ENCODE assay signal across 2 cellular contexts in the genomic region with DNA sequence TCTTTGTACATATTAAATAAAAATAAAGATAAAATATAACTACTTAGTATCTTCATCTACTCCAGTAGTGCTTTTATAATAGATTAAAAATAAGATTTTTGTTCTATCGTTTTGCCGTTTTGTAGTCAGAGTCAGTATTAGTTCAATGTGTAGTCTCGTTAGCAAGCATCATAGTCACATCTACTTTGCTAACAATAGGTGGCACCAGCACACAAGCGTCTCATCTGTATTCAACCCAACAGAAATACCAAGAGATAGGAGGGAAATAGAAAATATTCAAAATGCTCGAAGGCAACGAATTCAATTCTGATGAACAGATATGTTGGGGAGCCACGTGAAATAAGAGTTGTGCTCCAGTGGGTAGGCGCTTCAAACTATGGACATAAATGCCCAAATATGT.
TF ChIP-seq lines count a peak whose summit lies in the region.

No MANE protein-coding gene starts in this region.

TF ChIP-seq in A549, 52 proteins besides CTCF, POLR2A, EP300 and RAD21:
- TF ChIP-seq HEYL (CRISPR knock-in tag; IDR thresholded peaks at IDR 0.05), result no peak
- no peak for TF ChIP-seq NFE2L2 (conservative IDR thresholded peaks at IDR 0.05; ENCODE audit: low read length)
- TF ChIP-seq, protein P1, sequence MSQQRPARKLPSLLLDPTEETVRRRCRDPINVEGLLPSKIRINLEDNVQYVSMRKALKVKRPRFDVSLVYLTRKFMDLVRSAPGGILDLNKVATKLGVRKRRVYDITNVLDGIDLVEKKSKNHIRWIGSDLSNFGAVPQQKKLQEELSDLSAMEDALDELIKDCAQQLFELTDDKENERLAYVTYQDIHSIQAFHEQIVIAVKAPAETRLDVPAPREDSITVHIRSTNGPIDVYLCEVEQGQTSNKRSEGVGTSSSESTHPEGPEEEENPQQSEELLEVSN (IDR thresholded peaks at IDR 0.05; ENCODE audit: borderline replicate concordance, low read depth), result peak; percentile 24; the same call in 1 of the 2 replicates
- TF ChIP-seq NR3C1 (IDR thresholded peaks at IDR 0.05), result no peak
- TF ChIP-seq EHMT2 (IDR thresholded peaks at IDR 0.05; ENCODE audit: low read depth), result no peak
- TF ChIP-seq SMC3 (IDR thresholded peaks at IDR 0.05), result peak; percentile 50

TF ChIP-seq in HepG2, 621 proteins besides CTCF, POLR2A, EP300 and RAD21:
- TF ChIP-seq, protein P2, sequence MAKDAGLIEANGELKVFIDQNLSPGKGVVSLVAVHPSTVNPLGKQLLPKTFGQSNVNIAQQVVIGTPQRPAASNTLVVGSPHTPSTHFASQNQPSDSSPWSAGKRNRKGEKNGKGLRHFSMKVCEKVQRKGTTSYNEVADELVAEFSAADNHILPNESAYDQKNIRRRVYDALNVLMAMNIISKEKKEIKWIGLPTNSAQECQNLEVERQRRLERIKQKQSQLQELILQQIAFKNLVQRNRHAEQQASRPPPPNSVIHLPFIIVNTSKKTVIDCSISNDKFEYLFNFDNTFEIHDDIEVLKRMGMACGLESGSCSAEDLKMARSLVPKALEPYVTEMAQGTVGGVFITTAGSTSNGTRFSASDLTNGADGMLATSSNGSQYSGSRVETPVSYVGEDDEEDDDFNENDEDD (CRISPR knock-in tag; IDR thresholded peaks at IDR 0.05; ENCODE audit: borderline replicate concordance), result peak; percentile 28; the same call in 1 of the 2 replicates
- TF ChIP-seq ZNF12 (CRISPR knock-in tag; IDR thresholded peaks at IDR 0.05) (peak; percentile 82), SMC3 (IDR thresholded peaks at IDR 0.05; ENCODE audit: low read length) (peak; percentile 50; the same call in 1 of the 2 replicates), STAG1 (CRISPR knock-in tag; IDR thresholded peaks at IDR 0.05) (peak; percentile 81), IKZF4 (CRISPR knock-in tag; IDR thresholded peaks at IDR 0.05; ENCODE audit: borderline replicate concordance, low read depth, not compliant biosample characterization) (no peak), CBX5 (CRISPR knock-in tag; IDR thresholded peaks at IDR 0.05; ENCODE audit: borderline replicate concordance) (no peak), SIX1 (CRISPR knock-in tag; IDR thresholded peaks at IDR 0.05; ENCODE audit: borderline replicate concordance) (no peak), TEAD3 (CRISPR knock-in tag; optimal IDR thresholded peaks at IDR 0.05; ENCODE audit: borderline replicate concordance) (peak; percentile 34)
- TF ChIP-seq, protein P3, sequence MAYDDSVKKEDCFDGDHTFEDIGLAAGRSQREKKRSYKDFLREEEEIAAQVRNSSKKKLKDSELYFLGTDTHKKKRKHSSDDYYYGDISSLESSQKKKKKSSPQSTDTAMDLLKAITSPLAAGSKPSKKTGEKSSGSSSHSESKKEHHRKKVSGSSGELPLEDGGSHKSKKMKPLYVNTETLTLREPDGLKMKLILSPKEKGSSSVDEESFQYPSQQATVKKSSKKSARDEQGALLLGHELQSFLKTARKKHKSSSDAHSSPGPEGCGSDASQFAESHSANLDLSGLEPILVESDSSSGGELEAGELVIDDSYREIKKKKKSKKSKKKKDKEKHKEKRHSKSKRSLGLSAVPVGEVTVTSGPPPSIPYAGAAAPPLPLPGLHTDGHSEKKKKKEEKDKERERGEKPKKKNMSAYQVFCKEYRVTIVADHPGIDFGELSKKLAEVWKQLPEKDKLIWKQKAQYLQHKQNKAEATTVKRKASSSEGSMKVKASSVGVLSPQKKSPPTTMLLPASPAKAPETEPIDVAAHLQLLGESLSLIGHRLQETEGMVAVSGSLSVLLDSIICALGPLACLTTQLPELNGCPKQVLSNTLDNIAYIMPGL (CRISPR knock-in tag; IDR thresholded peaks at IDR 0.05; ENCODE audit: borderline replicate concordance in 1 of 2, low read depth in 1 of 2), result 0 out of 4 replicates have a peak, but pooled peaks of 1 of the 2 experiments have one; percentile 30
- TF ChIP-seq, protein P4, sequence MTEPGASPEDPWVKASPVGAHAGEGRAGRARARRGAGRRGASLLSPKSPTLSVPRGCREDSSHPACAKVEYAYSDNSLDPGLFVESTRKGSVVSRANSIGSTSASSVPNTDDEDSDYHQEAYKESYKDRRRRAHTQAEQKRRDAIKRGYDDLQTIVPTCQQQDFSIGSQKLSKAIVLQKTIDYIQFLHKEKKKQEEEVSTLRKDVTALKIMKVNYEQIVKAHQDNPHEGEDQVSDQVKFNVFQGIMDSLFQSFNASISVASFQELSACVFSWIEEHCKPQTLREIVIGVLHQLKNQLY (CRISPR knock-in tag; IDR thresholded peaks at IDR 0.05), result no peak
TF ChIP-seq in HepG2: peak in this region for 6.
